In the genomic region with DNA sequence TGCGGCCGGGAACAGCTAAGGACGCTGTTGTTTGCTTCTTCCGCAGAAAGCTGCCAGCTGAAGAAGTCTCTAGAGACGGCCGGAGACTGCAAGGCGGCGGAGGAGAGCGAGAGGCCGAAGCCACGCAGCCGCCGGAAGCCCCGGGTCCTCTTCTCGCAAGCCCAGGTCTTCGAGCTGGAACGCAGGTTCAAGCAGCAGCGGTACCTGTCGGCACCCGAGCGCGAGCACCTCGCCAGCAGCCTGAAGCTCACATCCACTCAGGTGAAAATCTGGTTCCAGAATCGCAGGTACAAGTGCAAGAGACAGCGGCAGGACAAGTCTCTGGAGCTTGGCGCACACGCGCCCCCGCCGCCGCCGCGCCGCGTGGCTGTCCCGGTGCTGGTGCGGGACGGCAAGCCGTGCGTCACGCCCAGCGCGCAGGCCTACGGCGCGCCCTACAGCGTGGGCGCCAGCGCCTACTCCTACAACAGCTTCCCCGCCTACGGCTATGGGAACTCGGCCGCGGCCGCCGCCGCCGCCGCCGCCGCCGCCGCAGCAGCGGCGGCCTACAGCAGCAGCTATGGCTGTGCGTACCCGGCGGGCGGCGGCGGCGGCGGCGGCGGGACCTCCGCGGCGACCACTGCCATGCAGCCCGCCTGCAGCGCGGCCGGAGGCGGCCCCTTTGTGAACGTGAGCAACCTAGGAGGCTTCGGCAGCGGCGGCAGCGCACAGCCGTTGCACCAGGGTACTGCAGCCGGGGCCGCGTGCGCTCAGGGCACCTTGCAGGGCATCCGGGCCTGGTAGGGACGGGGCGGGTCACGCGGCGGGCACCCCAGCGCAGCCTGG, we compare ENCODE assay signal across 8 cellular contexts. TPM values are rescaled to one million over a fixed set of nuclear protein-coding genes. Genes with fewer than 3 reads are reported as not detected.
DNase-seq lines count a peak whose midpoint lies in the region; ATAC-seq, FAIRE-seq and TF ChIP-seq lines count a peak whose summit lies in the region.

No MANE protein-coding gene starts in this region.

- RAD21 ChIA-PET in GM12878 (lab: Charles Lee; ENCODE audit: unreplicated experiment): no interaction called here

- H3K27ac ChIP-seq in A549 (peak overlapping the region in 1 of 2 experiments; percentile 76; a peak in 2 of 6 replicates), HEK293 (ENCODE audit: extremely low read depth, low read depth, low read length) (no peak overlapping the region; the same call in 1 of the 2 replicates), GM12878 (ENCODE audit: control insufficient read depth, insufficient read depth) (no peak overlapping the region)

- TF ChIP-seq POLR2A in A549 (IDR thresholded peaks at IDR 0.05; ENCODE audit: low read length) (no peak), GM12878 (IDR thresholded peaks at IDR 0.05; ENCODE audit: low read depth, low read length) (no peak)

- intact Hi-C loops in GM12878 (cut with micrococcal nuclease; ENCODE audit: unreplicated experiment) (no loop called here), mucosa of descending colon (cut with DNase I, micrococcal nuclease) (loop anchor here in 1 of 2 donors (5.0 kb wide), 1 partner anchor 103 kb away; the partner anchor contains the start of gene GOT1)

- SMC1A ChIA-PET in GM12878 (lab: Charles Lee; ENCODE audit: uncharacterized antibody, unreplicated experiment): no interaction called here

- FAIRE-seq in A549 (lab: Jason Lieb, UNC) (no peak), GM12878 (lab: Jason Lieb, UNC) (no peak)

- no peak overlapping the region for H3K9ac ChIP-seq in GM12878 (ENCODE audit: control insufficient read depth, insufficient read depth, low read length)

- 11% methylated on average over 55 of the region's 100 CpGs for WGBS in A549 (ENCODE audit: missing lambda C conversion rate)
- WGBS in GM12878 (ENCODE audit: insufficient coverage, insufficient replicate concordance, low lambda C conversion rate, missing lambda C conversion rate): 10% methylated on average over 64 of the region's 100 CpGs

- H2AFZ ChIP-seq in GM12878 (ENCODE audit: control insufficient read depth, low read depth, low read length): no peak overlapping the region

- H3K4me2 ChIP-seq in A549: peak overlapping the region; percentile 69
- peak overlapping the region; percentile 50 for H3K4me2 ChIP-seq in GM12878 (ENCODE audit: control insufficient read depth, insufficient read depth)

- peak; percentile 49 to 51 for ATAC-seq in A549
- ATAC-seq in GM12878: peak; percentile 24; the same call in 2 of the 3 replicates
- peak; percentile 49 for ATAC-seq in mucosa of descending colon
- ATAC-seq in HG03378 (IDR thresholded peaks at IDR 0.05; ENCODE audit: unreplicated experiment): no peak
- ATAC-seq in GM18498 (IDR thresholded peaks at IDR 0.05; ENCODE audit: unreplicated experiment): no peak

- no peaks in the 10 kb centered on the region for H4K20me1 ChIP-seq in GM12878 (ENCODE audit: control insufficient read depth, insufficient read depth)

- CTCF ChIA-PET in A549 (lab: Yijun Ruan, JAX) (interaction anchor here (0.7 to 3.6 kb wide), 6 partner anchors 13 to 1468 kb away, joined by 4 to 14 read pairs (median 6); no protein-coding TSS in a partner anchor), HEK293 (lab: Yijun Ruan, JAX) (interaction anchor here (0.6 to 1.2 kb wide), 6 partner anchors 10 to 1199 kb away, joined by 3 to 5 read pairs (median 3); no protein-coding TSS in a partner anchor), GM12878 (lab: Yijun Ruan, JAX) (no interaction called here)

- no peak for TF ChIP-seq RAD21 in A549 (conservative IDR thresholded peaks at IDR 0.05 in 1 of 2, IDR thresholded peaks at IDR 0.05 in 1 of 2)
- TF ChIP-seq RAD21 in GM12878 (IDR thresholded peaks at IDR 0.05; ENCODE audit: insufficient read depth, low read depth, low read length): no peak

- no TSS peak for BruUV-seq in GM12878 (replicated peaks; lab: Mats Ljungman, UMichigan)

- in situ Hi-C loops in GM12878 (cut with MboI): no loop called here

- peaks cover 33 to 38% of the 10 kb centered on the region in 2 experiments for H3K27me3 ChIP-seq in GM12878 (replicated peaks in 1 of 2; ENCODE audit: control insufficient read depth in 2 of 2, insufficient read depth in 2 of 2, low read length in 1 of 2)

- POLR2A ChIA-PET in A549 (lab: Yijun Ruan, JAX) (no interaction called here), HEK293 (lab: Yijun Ruan, JAX) (no interaction called here), GM12878 (lab: Charles Lee) (no interaction called here)

- H3K9me3 ChIP-seq in A549 (no peaks in the 10 kb centered on the region), HEK293 (ENCODE audit: control insufficient read depth, insufficient read depth, low read depth, low read length) (no peaks in the 10 kb centered on the region), GM12878 (replicated peaks; ENCODE audit: control insufficient read depth, insufficient read depth, low read length) (peaks cover 3% of the 10 kb centered on the region; the same call in 2 of the 3 replicates), mucosa of descending colon (no peaks in the 10 kb centered on the region)

- TF ChIP-seq CTCF in A549 (IDR thresholded peaks at IDR 0.05) (no peak), HEK293 (tag by site-specific recombination; IDR thresholded peaks at IDR 0.05) (no peak), GM12878 (IDR thresholded peaks at IDR 0.05 in 2 of 3, conservative IDR thresholded peaks at IDR 0.05 in 1 of 3; ENCODE audit: control insufficient read depth in 2 of 3, extremely low read depth in 1 of 3, insufficient read depth in 1 of 3, low read depth in 3 of 3, low read length in 3 of 3) (no peak), mucosa of descending colon (IDR thresholded peaks at IDR 0.05) (no peak)

- peak in 1 of 2 experiments; percentile 36 for DNase-seq in A549 (ENCODE audit: low read depth in 1 of 2, low spot score in 1 of 2)
- DNase-seq in GM12878 (ENCODE audit: low read depth, low spot score): no peak
- DNase-seq in mucosa of descending colon: peak in 1 of 3 donors; percentile 60
- DNase-seq in NCI-H2029 (lab: John Stamatoyannopoulos, UW): no peak
- DNase-seq in GDM1 (lab: John Stamatoyannopoulos, UW): no peak

- H3K4me3 ChIP-seq in A549: peak overlapping the region; percentile 34
- H3K4me3 ChIP-seq in HEK293 (ENCODE audit: low read depth, low read length): no peak overlapping the region; the same call in none of the 2 replicates
- no peak overlapping the region for H3K4me3 ChIP-seq in GM12878
- peak overlapping the region; percentile 3 for H3K4me3 ChIP-seq in mucosa of descending colon

- H3K79me2 ChIP-seq in GM12878 (ENCODE audit: control insufficient read depth, insufficient read depth, low read length): no peaks in the 10 kb centered on the region

- H3K4me1 ChIP-seq in A549 (0 out of 3 replicates have a peak, but pooled peaks cover 3% of the 10 kb centered on the region), HEK293 (ENCODE audit: control insufficient read depth, insufficient read depth, low read length) (peaks cover 2% of the 10 kb centered on the region; the same call in 1 of the 2 replicates), GM12878 (ENCODE audit: control insufficient read depth, insufficient read depth, low read length) (no peaks in the 10 kb centered on the region; the same call in 1 of the 2 replicates), mucosa of descending colon (ENCODE audit: low read depth) (peaks cover 29% of the 10 kb centered on the region)

- no peak for TF ChIP-seq EP300 in A549 (IDR thresholded peaks at IDR 0.05)
- TF ChIP-seq EP300 in GM12878 (IDR thresholded peaks at IDR 0.05; ENCODE audit: borderline replicate concordance in 1 of 2, control insufficient read depth in 1 of 2, low read depth in 2 of 2, low read length in 2 of 2): no peak

- H3K36me3 ChIP-seq in HEK293 (ENCODE audit: control insufficient read depth in 2 of 2, insufficient read depth in 1 of 2, low read length in 2 of 2) (no peaks in the 10 kb centered on the region), GM12878 (ENCODE audit: control insufficient read depth in 2 of 2, insufficient read depth in 2 of 2, low read length in 1 of 2) (no peaks in the 10 kb centered on the region), mucosa of descending colon (ENCODE audit: low read depth) (no peaks in the 10 kb centered on the region)

TF ChIP-seq in GM12878, 131 proteins besides CTCF, POLR2A, EP300 and RAD21:
- peak; percentile 77 for TF ChIP-seq SUZ12 (IDR thresholded peaks at IDR 0.05; ENCODE audit: unreplicated experiment)
- no peak for TF ChIP-seq MAX (IDR thresholded peaks at IDR 0.05; ENCODE audit: low read depth, low read length)
- TF ChIP-seq EGR1 (IDR thresholded peaks at IDR 0.05; ENCODE audit: borderline replicate concordance in 1 of 2, low read depth in 2 of 2, low read length in 2 of 2): 0 out of 3 replicates have a peak, but pooled peaks of 1 of the 2 experiments have one; percentile 8

RNA-seq across cellular contexts. Expression of gene NKX2-3, which starts 2.4 kb away (rescaled TPM):
- not detected in 2 replicates for polyA plus RNA-seq in A549 (2011; rRNA removed)
- polyA plus RNA-seq in A549 (2012; cell fraction: cytosol; rRNA removed): 0.03 and 0.06 TPM in 2 replicates
- 0.04 TPM in 1 of 2 replicates, not detected in the other for polyA plus RNA-seq in A549 (2012; cell fraction: nucleus; rRNA removed)
- 0.05 TPM in 1 of 3 replicates, not detected in the others for polyA plus RNA-seq in A549 (2017; fragmentation: RNase III; extraction: RNeasy Plus Mini Kit Qiagen cat#74134 plus additional on column Dnase treatment)
- polyA minus RNA-seq in A549 (2011; rRNA and poly(A)+ RNA removed): not detected in 2 replicates
- not detected in 2 replicates for total RNA-seq in GM12878 (2013; cell fraction: nucleolus; rRNA removed)
- total RNA-seq in GM12878 (2014; rRNA removed): not detected in 2 replicates
- total RNA-seq in GM12878 (2014; rRNA removed; fragmentation: Illumina TruSeq; extraction: Trizol): not detected in 2 replicates
- total RNA-seq in GM12878 (2021): not detected in 2 replicates
- not detected for polyA plus RNA-seq in GM12878 (2011; ENCODE audit: low read depth)
- polyA plus RNA-seq in GM12878 (2011; rRNA removed): not detected in 2 replicates
- not detected in 2 replicates for polyA plus RNA-seq in GM12878 (2011; cell fraction: cytosol; rRNA removed)
- polyA plus RNA-seq in GM12878 (2011; cell fraction: nucleus; rRNA removed): not detected in 2 replicates
- not detected in 2 replicates for polyA plus RNA-seq in GM12878 (2012)
- polyA plus RNA-seq in GM12878 (2014; fragmentation: Illumina TruSeq; extraction: Trizol): not detected in 2 replicates
- not detected for polyA plus RNA-seq in GM12878 (2014; fragmentation: Nextera tagmentation; extraction: Ambion mirVana)
- polyA plus RNA-seq in GM12878 (2014; rRNA removed): not detected in 2 replicates
- polyA plus RNA-seq in GM12878 (2016; fragmentation: Nextera tagmentation; extraction: Ambion mirVana): not detected
- polyA minus RNA-seq in GM12878 (2011; rRNA and poly(A)+ RNA removed): not detected in 2 replicates
- polyA minus RNA-seq in GM12878 (2011; cell fraction: cytosol; rRNA and poly(A)+ RNA removed): not detected in 2 replicates
- polyA minus RNA-seq in GM12878 (2011; cell fraction: nucleus; rRNA and poly(A)+ RNA removed): not detected in 2 replicates
- total RNA-seq in mucosa of descending colon: 10 to 100 TPM in 2 of 3 donors, 1 to 10 TPM in 1; 4.9 to 38.5 (median 11.0) TPM

Comparison
In these comparisons a context has a peak if more than half of its experiments do, and no peak if none do; other contexts are left out.
1. ATAC-seq: peak in A549 (2 of 2), GM12878 (single experiment) and mucosa of descending colon (single experiment); none in HG03378 (single experiment) and GM18498 (single experiment).
2. H3K4me3 ChIP-seq: peak in A549 (single experiment) and mucosa of descending colon (single experiment); none in HEK293 (single experiment) and GM12878 (single experiment).
3. RNA of gene NKX2-3, which starts 2.4 kb away (total RNA-seq): 4.9 to 38.5 TPM in mucosa of descending colon; not detected in GM12878; every median in the first group is over 4 times any median in the second.